8 cellular contexts compared by ENCODE assay signal in genomic region chr19:45508681-45508930, GRCh38. TPM values are rescaled to one million over a fixed set of nuclear protein-coding genes. Genes with fewer than 3 reads are reported as not detected.
A peak's percentile ranks its signal among the peaks of the same experiment; 100 is the strongest.
DNase-seq lines count a peak whose midpoint lies in the region; ATAC-seq and TF ChIP-seq lines count a peak whose summit lies in the region.

No MANE protein-coding gene starts in this region.

- no peak for ATAC-seq in CD4-positive, alpha-beta T cell (ENCODE audit: poor library complexity)
- ATAC-seq in HG02588 (IDR thresholded peaks at IDR 0.05; ENCODE audit: unreplicated experiment): no peak

- WGBS in ectodermal cell, 2 experiments: 1% methylated on average over 5 to 6 of the region's 6 CpGs

- H3K4me1 ChIP-seq in ectodermal cell (ENCODE audit: control insufficient read depth, insufficient read depth, low read length): peaks cover 15% of the 10 kb centered on the region

- H3K9me3 Mint-ChIP-seq in CD4-positive, alpha-beta T cell: no peaks in the 10 kb centered on the region
- H3K9me3 Mint-ChIP-seq in neural crest cell: no peaks in the 10 kb centered on the region

- no peaks in the 10 kb centered on the region for H3K27me3 ChIP-seq in CD4-positive, alpha-beta T cell (ENCODE audit: control insufficient read depth, insufficient read depth, low read length)
- H3K27me3 ChIP-seq in ectodermal cell (ENCODE audit: control insufficient read depth, insufficient read depth, low read length, poor library complexity, severe bottlenecking): no peaks in the 10 kb centered on the region

- no peaks in the 10 kb centered on the region for H3K9me3 ChIP-seq in CD4-positive, alpha-beta T cell (ENCODE audit: control insufficient read depth, low read length)
- no peaks in the 10 kb centered on the region for H3K9me3 ChIP-seq in ectodermal cell (ENCODE audit: control insufficient read depth, low read length)

- H3K27ac Mint-ChIP-seq in CD4-positive, alpha-beta T cell: peak overlapping the region; percentile 99
- H3K27ac Mint-ChIP-seq in neural crest cell (ENCODE audit: unreplicated experiment): no peak overlapping the region

- H3K27ac ChIP-seq in CD4-positive, alpha-beta T cell (ENCODE audit: low read depth, low read length): peak overlapping the region; percentile 94
- peak overlapping the region; percentile 44 for H3K27ac ChIP-seq in ectodermal cell (ENCODE audit: insufficient read depth, low read depth, low read length, poor library complexity, severe bottlenecking)

- H3K4me3 Mint-ChIP-seq in CD4-positive, alpha-beta T cell: peak overlapping the region; percentile 98
- H3K4me3 Mint-ChIP-seq in neural crest cell: peak overlapping the region; percentile 96

- no peak for DNase-seq in CD4-positive, alpha-beta T cell
- no peak for DNase-seq in NB4 (ENCODE audit: low read depth)
- no peak for DNase-seq in neural crest cell (ENCODE audit: low read depth, low spot score)
- no peak for DNase-seq in dedifferentiated amniotic fluid mesenchymal stem cell (ENCODE audit: extremely low spot score)
- no peak for DNase-seq in OCI-M2 (lab: John Stamatoyannopoulos, UW; ENCODE audit: unreplicated experiment)
- DNase-seq in G401 (ENCODE audit: low spot score): no peak

- in situ Hi-C loops in G401 (cut with HindIII; ENCODE audit: low sequenced_read_pairs): no loop called here

- H3K4me3 ChIP-seq in NB4 (ENCODE audit: low read depth, low read length): peak overlapping the region; percentile 87
- peak overlapping the region; percentile 97 for H3K4me3 ChIP-seq in ectodermal cell (ENCODE audit: insufficient read depth, low read depth, low read length)

- CTCF ChIA-PET in CD4-positive, alpha-beta T cell (lab: Charles Lee): interaction anchor here (0.5 to 1.7 kb wide), 3 partner anchors 30 to 96 kb away, joined by 3 to 8 read pairs (median 3); no protein-coding TSS in a partner anchor

- intact Hi-C loops in CD4-positive, alpha-beta T cell (cut with DNase I, micrococcal nuclease): loop anchor here (1.0 to 5.0 kb wide), 4 partner anchors 15 to 184 kb away; partner anchors contain the start of genes QPCTL (in 1 of the 2) and SNRPD2 (in 1 of the 2)

- peaks cover 60% of the 10 kb centered on the region for H3K4me1 Mint-ChIP-seq in CD4-positive, alpha-beta T cell (ENCODE audit: low read depth)
- peaks cover 12% of the 10 kb centered on the region for H3K4me1 Mint-ChIP-seq in neural crest cell

- no peak for TF ChIP-seq POLR2A in NB4 (IDR thresholded peaks at IDR 0.05; ENCODE audit: extremely low read depth, insufficient read length)

- H3K27me3 Mint-ChIP-seq in CD4-positive, alpha-beta T cell: no peaks in the 10 kb centered on the region
- peaks cover 6% of the 10 kb centered on the region for H3K27me3 Mint-ChIP-seq in neural crest cell (ENCODE audit: low read depth)

- TF ChIP-seq CTCF in CD4-positive, alpha-beta T cell (IDR thresholded peaks at IDR 0.05): no peak
- TF ChIP-seq CTCF in NB4 (IDR thresholded peaks at IDR 0.05; ENCODE audit: low read depth, low read length): no peak
- no peak for TF ChIP-seq CTCF in neural crest cell (conservative IDR thresholded peaks at IDR 0.05)

- H3K36me3 Mint-ChIP-seq in CD4-positive, alpha-beta T cell (ENCODE audit: low read depth): peaks cover 12% of the 10 kb centered on the region
- no peaks in the 10 kb centered on the region for H3K36me3 Mint-ChIP-seq in neural crest cell (ENCODE audit: low read depth)

- H3K36me3 ChIP-seq in ectodermal cell (ENCODE audit: control insufficient read depth, insufficient read depth, low read length): no peaks in the 10 kb centered on the region

- POLR2A ChIA-PET in CD4-positive, alpha-beta T cell (lab: Charles Lee): interaction anchor here (0.9 to 1.5 kb wide), 2 partner anchors 10 to 131 kb away, joined by 3 to 4 read pairs; partner anchors contain the start of genes EML2 and PPM1N

RNA-seq across cellular contexts. Expression of gene VASP, which starts 1.3 kb away (rescaled TPM):
- 10 to 100 TPM; 49.9 to 55.5 TPM for total RNA-seq in CD4-positive, alpha-beta T cell
- 62.1 TPM for polyA plus RNA-seq in ectodermal cell (2013, experiment 1 of 4)
- 66.3 TPM for polyA plus RNA-seq in ectodermal cell (2013, experiment 2 of 4)
- polyA plus RNA-seq in ectodermal cell (2013, experiment 3 of 4): 43.8 TPM
- polyA plus RNA-seq in ectodermal cell (2013, experiment 4 of 4): 47.9 TPM
- total RNA-seq in neural crest cell: 46.1 and 49.9 TPM in 2 replicates
- 106 and 122 TPM in 2 replicates for total RNA-seq in G401 (2014; rRNA removed; shearing (Covaris generic))

RNA-seq across cellular contexts. Expression of gene PPM1N, which starts 10.4 kb away (rescaled TPM):
- 1 to 10 TPM; 3.3 to 3.5 TPM for total RNA-seq in CD4-positive, alpha-beta T cell
- 3.1 TPM for polyA plus RNA-seq in ectodermal cell (2013, experiment 1 of 4)
- polyA plus RNA-seq in ectodermal cell (2013, experiment 2 of 4): 5.4 TPM
- 4.1 TPM for polyA plus RNA-seq in ectodermal cell (2013, experiment 3 of 4)
- 4.9 TPM for polyA plus RNA-seq in ectodermal cell (2013, experiment 4 of 4)
- total RNA-seq in neural crest cell: not detected in 2 replicates
- total RNA-seq in G401 (2014; rRNA removed; shearing (Covaris generic)): 3.3 and 4.2 TPM in 2 replicates

RNA-seq across cellular contexts. Expression of gene RTN2, which starts 11.8 kb away (rescaled TPM):
- total RNA-seq in CD4-positive, alpha-beta T cell: under 1 TPM; 0.60 to 0.70 TPM
- 20.9 TPM for polyA plus RNA-seq in ectodermal cell (2013, experiment 1 of 4)
- 23.0 TPM for polyA plus RNA-seq in ectodermal cell (2013, experiment 2 of 4)
- polyA plus RNA-seq in ectodermal cell (2013, experiment 3 of 4): 18.8 TPM
- 22.9 TPM for polyA plus RNA-seq in ectodermal cell (2013, experiment 4 of 4)
- total RNA-seq in neural crest cell: 16.2 and 19.8 TPM in 2 replicates
- 17.0 and 22.0 TPM in 2 replicates for total RNA-seq in G401 (2014; rRNA removed; shearing (Covaris generic))

RNA-seq across cellular contexts. Expression of gene FOSB, which starts 40.8 kb away (rescaled TPM):
- 100 to 1,000 TPM; 422 to 424 TPM for total RNA-seq in CD4-positive, alpha-beta T cell
- polyA plus RNA-seq in ectodermal cell (2013, experiment 1 of 4): 5.4 TPM
- 4.4 TPM for polyA plus RNA-seq in ectodermal cell (2013, experiment 2 of 4)
- 2.6 TPM for polyA plus RNA-seq in ectodermal cell (2013, experiment 3 of 4)
- 3.3 TPM for polyA plus RNA-seq in ectodermal cell (2013, experiment 4 of 4)
- 0.26 and 0.45 TPM in 2 replicates for total RNA-seq in neural crest cell
- 0.31 and 1.5 TPM in 2 replicates for total RNA-seq in G401 (2014; rRNA removed; shearing (Covaris generic))

Comparison
In these comparisons a context has a peak if more than half of its experiments do, and no peak if none do; other contexts are left out.
1. RNA of gene RTN2, which starts 11.8 kb away (total RNA-seq): 17.0 to 22.0 TPM in G401 and 16.2 to 19.8 TPM in neural crest cell; 0.60 to 0.70 TPM in CD4-positive, alpha-beta T cell; every median in the first group is over 10 times any median in the second.